ENCODE assay signal across 25 cellular contexts in genomic region chr11:36105743-36106581, GRCh38.
A peak's percentile ranks its signal among the peaks of the same experiment; 100 is the strongest.
DNase-seq lines count a peak whose midpoint lies in the region; ATAC-seq, FAIRE-seq and TF ChIP-seq lines count a peak whose summit lies in the region.
"Had no signal": no experiment of that assay in that cellular context is flagged by ENCODE, and none has a peak within 500 bp of the region (broad histone marks: within the 10 kb centered on the region; RNA-seq: fewer than 3 reads in every experiment).

No MANE protein-coding gene starts in this region.

- H3K36me3 ChIP-seq in heart right ventricle (peaks cover 0 to 4% (median 0%) of the 10 kb centered on the region in 9 donors), right atrium auricular region (no peaks in the 10 kb centered on the region), GM12878 (ENCODE audit: control insufficient read depth in 2 of 2, insufficient read depth in 2 of 2, low read length in 1 of 2) (no peaks in the 10 kb centered on the region), iPS-20b (ENCODE audit: insufficient read depth, low read depth, low read length) (peaks cover 9% of the 10 kb centered on the region; the same call in 1 of the 2 replicates)
- H3K36me3 ChIP-seq: SJSA1 had no signal

- H3K9me3 ChIP-seq in heart right ventricle: peaks cover 0 to 4% (median 0%) of the 10 kb centered on the region in 11 donors
- no peaks in the 10 kb centered on the region for H3K9me3 ChIP-seq in right atrium auricular region
- H3K9me3 ChIP-seq in GM12878 (replicated peaks; ENCODE audit: control insufficient read depth, insufficient read depth, low read length): no peaks in the 10 kb centered on the region
- H3K9me3 ChIP-seq in iPS-20b (ENCODE audit: insufficient read depth, low read depth, low read length): no peaks in the 10 kb centered on the region
- H3K9me3 ChIP-seq: body of pancreas, SJSA1, testis had no signal

- H3K27me3 ChIP-seq in heart right ventricle (peaks cover 0 to 32% (median 11%) of the 10 kb centered on the region in 7 donors), right atrium auricular region (no peaks in the 10 kb centered on the region), GM12878 (replicated peaks in 1 of 2; ENCODE audit: control insufficient read depth in 2 of 2, insufficient read depth in 2 of 2, low read length in 1 of 2) (no peaks in the 10 kb centered on the region), iPS-20b (ENCODE audit: insufficient read depth, low read length) (no peaks in the 10 kb centered on the region)
- H3K27me3 ChIP-seq: body of pancreas, foreskin keratinocyte, SJSA1, testis had no signal

- no peak overlapping the region for H2AFZ ChIP-seq in GM12878 (ENCODE audit: control insufficient read depth, low read depth, low read length)

- 60 to 74% methylated on average over 9 of the region's 9 CpGs for WGBS in heart right ventricle, 2 donors
- 47% methylated on average over 9 of the region's 9 CpGs for WGBS in GM12878 (ENCODE audit: insufficient coverage, insufficient replicate concordance, low lambda C conversion rate, missing lambda C conversion rate)

- no peak for DNase-seq in heart right ventricle
- DNase-seq in right atrium auricular region (ENCODE audit: low spot score): no peak
- DNase-seq in GM12878 (ENCODE audit: low read depth, low spot score): no peak
- DNase-seq in activated T-cell treated with anti-CD3 and anti-CD28 coated beads, Interleukin-2, amount 50 U/mL, for 1 hour: no peak
- no peak for DNase-seq in NCI-H2029 treated with DMSO at 0.1 percent for 48 hours (lab: John Stamatoyannopoulos, UW)
- no peak for DNase-seq in AG08395 (ENCODE audit: low spot score)
- DNase-seq: activated CD4-positive, alpha-beta T cell treated with anti-CD3 and anti-CD28 coated beads for 1 hour; activated CD8-positive, alpha-beta memory T cell treated with anti-CD3 and anti-CD28 coated beads for 24 hours; body of pancreas; CD4-positive, alpha-beta T cell; cortex of kidney; DMS153; foreskin keratinocyte; HFFc6; kidney glomerular epithelial cell; midbrain; NCI-H1105; NCI-H69; stimulated activated CD4-positive, alpha-beta T cell treated with anti-CD3 and anti-CD28 coated beads, Interleukin-15, amount 100 ng/mL, for 24 hours had no signal

- H3K4me1 ChIP-seq in heart right ventricle (peaks cover 0 to 21% (median 13%) of the 10 kb centered on the region in 9 donors), right atrium auricular region (peaks cover 0 to 18% of the 10 kb centered on the region in 2 donors), GM12878 (ENCODE audit: control insufficient read depth, insufficient read depth, low read length) (no peaks in the 10 kb centered on the region; the same call in 1 of the 2 replicates), iPS-20b (ENCODE audit: insufficient read depth, low read length) (peaks cover 35% of the 10 kb centered on the region)
- H3K4me1 ChIP-seq: foreskin keratinocyte, SJSA1 had no signal

- FAIRE-seq in GM12878 (lab: Jason Lieb, UNC): no peak

- H3K79me2 ChIP-seq in GM12878 (ENCODE audit: control insufficient read depth, insufficient read depth, low read length): no peaks in the 10 kb centered on the region

- intact Hi-C loops in heart right ventricle (cut with DNase I) (no loop called here), GM12878 (cut with micrococcal nuclease; ENCODE audit: unreplicated experiment) (no loop called here)

- POLR2A ChIA-PET in GM12878 (lab: Charles Lee): no interaction called here

- no peak for TF ChIP-seq EP300 in GM12878 (IDR thresholded peaks at IDR 0.05; ENCODE audit: borderline replicate concordance in 1 of 2, control insufficient read depth in 1 of 2, low read depth in 2 of 2, low read length in 2 of 2)

- CTCF ChIA-PET in GM12878 (lab: Yijun Ruan, JAX): no interaction called here

- H3K27ac ChIP-seq in heart right ventricle (no peak overlapping the region), right atrium auricular region (no peak overlapping the region), GM12878 (ENCODE audit: control insufficient read depth, insufficient read depth) (no peak overlapping the region), iPS-20b (ENCODE audit: low read length) (peak overlapping the region; percentile 20)
- H3K27ac ChIP-seq: body of pancreas, foreskin keratinocyte, KMS-11, SJSA1, testis had no signal

- BruUV-seq in GM12878 (replicated peaks; lab: Mats Ljungman, UMichigan): no TSS peak

- H3K4me3 ChIP-seq in heart right ventricle (no peak overlapping the region), right atrium auricular region (no peak overlapping the region), GM12878 (no peak overlapping the region), iPS-20b (ENCODE audit: low read length) (no peak overlapping the region)
- H3K4me3 ChIP-seq: body of pancreas, SJSA1, testis had no signal

- in situ Hi-C loops in GM12878 (cut with MboI): no loop called here

- SMC1A ChIA-PET in GM12878 (lab: Charles Lee; ENCODE audit: uncharacterized antibody, unreplicated experiment): no interaction called here

- RAD21 ChIA-PET in GM12878 (lab: Charles Lee; ENCODE audit: unreplicated experiment): no interaction called here

- H4K20me1 ChIP-seq in GM12878 (ENCODE audit: control insufficient read depth, insufficient read depth): no peaks in the 10 kb centered on the region

- no peak for TF ChIP-seq POLR2A in GM12878 (IDR thresholded peaks at IDR 0.05; ENCODE audit: low read depth, low read length)

- TF ChIP-seq CTCF in heart right ventricle (IDR thresholded peaks at IDR 0.05) (no peak), right atrium auricular region (IDR thresholded peaks at IDR 0.05) (no peak), GM12878 (IDR thresholded peaks at IDR 0.05 in 2 of 3, conservative IDR thresholded peaks at IDR 0.05 in 1 of 3; ENCODE audit: control insufficient read depth in 2 of 3, extremely low read depth in 1 of 3, insufficient read depth in 1 of 3, low read depth in 3 of 3, low read length in 3 of 3) (no peak)

- ATAC-seq in heart right ventricle: peak in 6 of 8 donors; percentile 7 to 32 (median 16)
- ATAC-seq in GM12878: peak; percentile 71
- ATAC-seq in HG03025 (IDR thresholded peaks at IDR 0.05; ENCODE audit: low FRiP score, unreplicated experiment): no peak
- ATAC-seq: activated naive CD4-positive, alpha-beta T cell treated with anti-CD3 and anti-CD28 coated beads, Interleukin-2, amount 50 U/mL, for 72 hours; foreskin keratinocyte had no signal

- no peak for TF ChIP-seq RAD21 in GM12878 (IDR thresholded peaks at IDR 0.05; ENCODE audit: insufficient read depth, low read depth, low read length)

- no peak overlapping the region for H3K4me2 ChIP-seq in GM12878 (ENCODE audit: control insufficient read depth, insufficient read depth)
- H3K4me2 ChIP-seq: KMS-11 had no signal

- H3K9ac ChIP-seq in GM12878 (ENCODE audit: control insufficient read depth, insufficient read depth, low read length) (no peak overlapping the region), iPS-20b (ENCODE audit: low read depth, low read length) (peak overlapping the region; percentile 61)
- H3K9ac ChIP-seq: KMS-11 had no signal

TF ChIP-seq in GM12878, 131 proteins besides CTCF, POLR2A, EP300 and RAD21:
- TF ChIP-seq NR2F1 (conservative IDR thresholded peaks at IDR 0.05) (no peak), SPI1 (IDR thresholded peaks at IDR 0.05; ENCODE audit: borderline replicate concordance, insufficient read depth, low read depth, low read length) (peak; percentile 68; the same call in 1 of the 2 replicates), EED (IDR thresholded peaks at IDR 0.05; ENCODE audit: low read depth) (peak; percentile 61; the same call in 1 of the 2 replicates), TARDBP (IDR thresholded peaks at IDR 0.05; ENCODE audit: borderline replicate concordance) (no peak), RB1 (IDR thresholded peaks at IDR 0.05; ENCODE audit: borderline replicate concordance) (no peak)
